In the genomic region with DNA sequence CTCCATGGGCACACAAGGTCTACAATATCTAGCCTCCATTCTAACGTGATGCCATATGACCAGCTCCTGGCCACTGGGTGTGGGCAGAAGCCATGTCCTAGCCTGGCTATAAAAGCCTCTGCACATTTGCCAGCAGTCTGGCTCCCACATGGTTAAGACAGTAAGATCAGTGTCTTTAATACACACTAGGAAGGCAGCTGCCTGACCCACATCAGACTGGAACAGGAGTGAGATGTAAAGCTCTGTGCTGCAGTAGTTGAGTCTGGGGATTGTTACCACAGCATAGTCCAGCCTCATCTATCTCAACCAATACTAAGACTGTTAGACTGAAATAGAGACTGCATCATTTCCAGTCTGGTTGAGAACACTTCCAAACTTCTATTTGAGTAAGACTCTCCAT, we compare ENCODE assay signal across 21 cellular contexts.
"Had no signal": no experiment of that assay in that cellular context is flagged by ENCODE, and none has a peak within 500 bp of the region (broad histone marks: within the 10 kb centered on the region; RNA-seq: fewer than 3 reads in every experiment).

No MANE protein-coding gene starts in this region.

- H3K36me3 Mint-ChIP-seq: stimulated activated effector memory CD8-positive, alpha-beta T cell treated with anti-CD3 and anti-CD28 coated beads, Interleukin-12 subunit alpha, Interleukin-12 subunit beta, amount 100 ng/mL, for 72 hours had no signal

- H3K4me3 ChIP-seq: dorsolateral prefrontal cortex, heart left ventricle, lower lobe of right lung, ovary, right atrium auricular region, suprapubic skin, thyroid gland, upper lobe of left lung, uterus had no signal

- H3K27ac ChIP-seq: dorsolateral prefrontal cortex, lower lobe of right lung, ovary, right atrium auricular region, suprapubic skin, thyroid gland, upper lobe of left lung, uterus had no signal

- ATAC-seq: esophagus mucosa; heart left ventricle; left lobe of liver; lower lobe of right lung; natural killer cell; stimulated activated effector memory CD8-positive, alpha-beta T cell treated with anti-CD3 and anti-CD28 coated beads, Interleukin-12 subunit alpha, Interleukin-12 subunit beta, amount 100 ng/mL, for 72 hours; stimulated activated naive CD8-positive, alpha-beta T cell treated with anti-CD3 and anti-CD28 coated beads, Interleukin-15, Interleukin-2, amounts not matched to agents 100 U/mL and 50 U/mL, for 24 hours had no signal

- H3K4me3 Mint-ChIP-seq: natural killer cell; neural crest cell; stimulated activated effector memory CD8-positive, alpha-beta T cell treated with anti-CD3 and anti-CD28 coated beads, Interleukin-12 subunit alpha, Interleukin-12 subunit beta, amount 100 ng/mL, for 72 hours had no signal

- H3K4me1 ChIP-seq: right atrium auricular region, suprapubic skin, thyroid gland, uterus had no signal

- H3K9me3 ChIP-seq: lower lobe of right lung, ovary, suprapubic skin, thyroid gland, upper lobe of left lung, uterus had no signal

- H3K27me3 ChIP-seq: dorsolateral prefrontal cortex, heart left ventricle, ovary, right atrium auricular region, suprapubic skin, thyroid gland, upper lobe of left lung, uterus had no signal

- H3K4me1 Mint-ChIP-seq: stimulated activated effector memory CD8-positive, alpha-beta T cell treated with anti-CD3 and anti-CD28 coated beads, Interleukin-12 subunit alpha, Interleukin-12 subunit beta, amount 100 ng/mL, for 72 hours had no signal

- H3K36me3 ChIP-seq: heart left ventricle, lower lobe of right lung, ovary, right atrium auricular region, suprapubic skin, thyroid gland, upper lobe of left lung, uterus had no signal

- DNase-seq: cortex of kidney; dorsolateral prefrontal cortex; effector CD8-positive, alpha-beta T cell; heart left ventricle; hypothalamus; lower lobe of right lung; natural killer cell; nucleus accumbens; ovary; stimulated activated CD4-positive, alpha-beta T cell treated with anti-CD3 and anti-CD28 coated beads, Interleukin-4, amount 100 ng/mL, for 1 hour; stimulated activated CD8-positive, alpha-beta memory T cell treated with anti-CD3 and anti-CD28 coated beads, Interleukin-4, amount 100 ng/mL, for 48 hours; stimulated activated naive CD8-positive, alpha-beta T cell treated with anti-CD3 and anti-CD28 coated beads, Interleukin-15, Interleukin-2, amounts not matched to agents 100 U/mL and 50 U/mL, for 24 hours; thyroid gland; upper lobe of left lung; uterus had no signal

- H3K27ac Mint-ChIP-seq: natural killer cell; stimulated activated effector memory CD8-positive, alpha-beta T cell treated with anti-CD3 and anti-CD28 coated beads, Interleukin-12 subunit alpha, Interleukin-12 subunit beta, amount 100 ng/mL, for 72 hours had no signal
